Comparison of ENCODE assay signal across 1 cellular context in the genomic region with DNA sequence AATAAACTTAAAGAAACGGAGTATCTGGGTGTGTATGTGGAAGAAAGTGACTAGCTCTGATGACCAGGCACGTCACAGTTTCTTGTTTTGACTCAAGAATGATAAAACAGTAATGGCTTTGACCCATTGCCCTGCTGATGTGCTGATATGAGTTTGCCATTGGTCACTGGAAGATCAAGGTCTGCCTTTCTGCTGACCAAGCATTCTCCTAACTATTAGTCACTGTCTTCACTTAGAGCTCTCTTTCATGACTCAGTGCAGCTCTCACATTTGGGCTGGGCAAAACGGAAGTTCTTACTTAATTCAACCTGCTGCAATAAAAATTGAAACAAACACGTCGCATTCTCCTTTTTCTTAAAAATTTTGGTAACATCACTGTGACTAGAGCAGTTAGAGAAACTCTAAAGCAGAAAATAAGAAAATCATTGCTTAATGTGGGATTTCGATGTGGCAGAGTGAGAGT.
TF ChIP-seq lines count a peak whose summit lies in the region.

No MANE protein-coding gene starts in this region.

TF ChIP-seq in K562, 482 proteins besides CTCF, POLR2A, EP300 and RAD21 (continued from another document and continues in another):
- TF ChIP-seq, protein P1, sequence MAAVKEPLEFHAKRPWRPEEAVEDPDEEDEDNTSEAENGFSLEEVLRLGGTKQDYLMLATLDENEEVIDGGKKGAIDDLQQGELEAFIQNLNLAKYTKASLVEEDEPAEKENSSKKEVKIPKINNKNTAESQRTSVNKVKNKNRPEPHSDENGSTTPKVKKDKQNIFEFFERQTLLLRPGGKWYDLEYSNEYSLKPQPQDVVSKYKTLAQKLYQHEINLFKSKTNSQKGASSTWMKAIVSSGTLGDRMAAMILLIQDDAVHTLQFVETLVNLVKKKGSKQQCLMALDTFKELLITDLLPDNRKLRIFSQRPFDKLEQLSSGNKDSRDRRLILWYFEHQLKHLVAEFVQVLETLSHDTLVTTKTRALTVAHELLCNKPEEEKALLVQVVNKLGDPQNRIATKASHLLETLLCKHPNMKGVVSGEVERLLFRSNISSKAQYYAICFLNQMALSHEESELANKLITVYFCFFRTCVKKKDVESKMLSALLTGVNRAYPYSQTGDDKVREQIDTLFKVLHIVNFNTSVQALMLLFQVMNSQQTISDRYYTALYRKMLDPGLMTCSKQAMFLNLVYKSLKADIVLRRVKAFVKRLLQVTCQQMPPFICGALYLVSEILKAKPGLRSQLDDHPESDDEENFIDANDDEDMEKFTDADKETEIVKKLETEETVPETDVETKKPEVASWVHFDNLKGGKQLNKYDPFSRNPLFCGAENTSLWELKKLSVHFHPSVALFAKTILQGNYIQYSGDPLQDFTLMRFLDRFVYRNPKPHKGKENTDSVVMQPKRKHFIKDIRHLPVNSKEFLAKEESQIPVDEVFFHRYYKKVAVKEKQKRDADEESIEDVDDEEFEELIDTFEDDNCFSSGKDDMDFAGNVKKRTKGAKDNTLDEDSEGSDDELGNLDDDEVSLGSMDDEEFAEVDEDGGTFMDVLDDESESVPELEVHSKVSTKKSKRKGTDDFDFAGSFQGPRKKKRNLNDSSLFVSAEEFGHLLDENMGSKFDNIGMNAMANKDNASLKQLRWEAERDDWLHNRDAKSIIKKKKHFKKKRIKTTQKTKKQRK (IDR thresholded peaks at IDR 0.05; ENCODE audit: borderline replicate concordance, low read depth, low read length), result no peak
- TF ChIP-seq KAT8 (IDR thresholded peaks at IDR 0.05; ENCODE audit: low read depth) (no peak), PRDM10 (IDR thresholded peaks at IDR 0.05; ENCODE audit: partially characterized antibody) (no peak), SMARCA4 (IDR thresholded peaks at IDR 0.05) (peak; percentile 79), MTA3 (IDR thresholded peaks at IDR 0.05; ENCODE audit: borderline replicate concordance) (peak; percentile 30; the same call in 1 of the 2 replicates), CHD4 (IDR thresholded peaks at IDR 0.05; ENCODE audit: insufficient read depth, insufficient replicate concordance, low read depth, low read length, poor library complexity, severe bottlenecking) (no peak), TARDBP (IDR thresholded peaks at IDR 0.05) (no peak), ZBTB12 (CRISPR knock-in tag; IDR thresholded peaks at IDR 0.05) (peak; percentile 47; the same call in 1 of the 2 replicates), NONO (IDR thresholded peaks at IDR 0.05; ENCODE audit: low read depth in 2 of 2, low read length in 1 of 2) (no peak), XRCC5 (IDR thresholded peaks at IDR 0.05; ENCODE audit: low read depth, low read length) (no peak), ZBTB40 (IDR thresholded peaks at IDR 0.05) (no peak), ZBTB40 (CRISPR knock-in tag; IDR thresholded peaks at IDR 0.05) (no peak), SRSF9 (IDR thresholded peaks at IDR 0.05; ENCODE audit: borderline replicate concordance, low read depth, low read length) (no peak), NCOR1 (IDR thresholded peaks at IDR 0.05) (peak; percentile 74), FOXJ2 (tag; IDR thresholded peaks at IDR 0.05) (no peak; the same call in 1 of the 2 replicates), HES1 (IDR thresholded peaks at IDR 0.05; ENCODE audit: low read depth) (no peak; the same call in 1 of the 2 replicates), FOS (IDR thresholded peaks at IDR 0.05; ENCODE audit: extremely low read depth, insufficient read length) (peak; percentile 50), NR2C2 (CRISPR knock-in tag; IDR thresholded peaks at IDR 0.05) (no peak), NR2C2 (tag; IDR thresholded peaks at IDR 0.05) (peak; percentile 77), CCNT2 (IDR thresholded peaks at IDR 0.05; ENCODE audit: borderline replicate concordance, extremely low read depth, insufficient read length, low read depth, low read length) (peak; percentile 57), BRCA1 (IDR thresholded peaks at IDR 0.05) (no peak), BRCA1 (CRISPR knock-in tag; IDR thresholded peaks at IDR 0.05) (no peak), ELK1 (CRISPR knock-in tag; IDR thresholded peaks at IDR 0.05) (no peak), ZNF124 (CRISPR knock-in tag; IDR thresholded peaks at IDR 0.05) (no peak), ZNF586 (CRISPR knock-in tag; conservative IDR thresholded peaks at IDR 0.05) (no peak)
- TF ChIP-seq, protein P2, sequence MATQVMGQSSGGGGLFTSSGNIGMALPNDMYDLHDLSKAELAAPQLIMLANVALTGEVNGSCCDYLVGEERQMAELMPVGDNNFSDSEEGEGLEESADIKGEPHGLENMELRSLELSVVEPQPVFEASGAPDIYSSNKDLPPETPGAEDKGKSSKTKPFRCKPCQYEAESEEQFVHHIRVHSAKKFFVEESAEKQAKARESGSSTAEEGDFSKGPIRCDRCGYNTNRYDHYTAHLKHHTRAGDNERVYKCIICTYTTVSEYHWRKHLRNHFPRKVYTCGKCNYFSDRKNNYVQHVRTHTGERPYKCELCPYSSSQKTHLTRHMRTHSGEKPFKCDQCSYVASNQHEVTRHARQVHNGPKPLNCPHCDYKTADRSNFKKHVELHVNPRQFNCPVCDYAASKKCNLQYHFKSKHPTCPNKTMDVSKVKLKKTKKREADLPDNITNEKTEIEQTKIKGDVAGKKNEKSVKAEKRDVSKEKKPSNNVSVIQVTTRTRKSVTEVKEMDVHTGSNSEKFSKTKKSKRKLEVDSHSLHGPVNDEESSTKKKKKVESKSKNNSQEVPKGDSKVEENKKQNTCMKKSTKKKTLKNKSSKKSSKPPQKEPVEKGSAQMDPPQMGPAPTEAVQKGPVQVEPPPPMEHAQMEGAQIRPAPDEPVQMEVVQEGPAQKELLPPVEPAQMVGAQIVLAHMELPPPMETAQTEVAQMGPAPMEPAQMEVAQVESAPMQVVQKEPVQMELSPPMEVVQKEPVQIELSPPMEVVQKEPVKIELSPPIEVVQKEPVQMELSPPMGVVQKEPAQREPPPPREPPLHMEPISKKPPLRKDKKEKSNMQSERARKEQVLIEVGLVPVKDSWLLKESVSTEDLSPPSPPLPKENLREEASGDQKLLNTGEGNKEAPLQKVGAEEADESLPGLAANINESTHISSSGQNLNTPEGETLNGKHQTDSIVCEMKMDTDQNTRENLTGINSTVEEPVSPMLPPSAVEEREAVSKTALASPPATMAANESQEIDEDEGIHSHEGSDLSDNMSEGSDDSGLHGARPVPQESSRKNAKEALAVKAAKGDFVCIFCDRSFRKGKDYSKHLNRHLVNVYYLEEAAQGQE (CRISPR knock-in tag; IDR thresholded peaks at IDR 0.05; ENCODE audit: low read depth), result no peak
- TF ChIP-seq, protein P3, sequence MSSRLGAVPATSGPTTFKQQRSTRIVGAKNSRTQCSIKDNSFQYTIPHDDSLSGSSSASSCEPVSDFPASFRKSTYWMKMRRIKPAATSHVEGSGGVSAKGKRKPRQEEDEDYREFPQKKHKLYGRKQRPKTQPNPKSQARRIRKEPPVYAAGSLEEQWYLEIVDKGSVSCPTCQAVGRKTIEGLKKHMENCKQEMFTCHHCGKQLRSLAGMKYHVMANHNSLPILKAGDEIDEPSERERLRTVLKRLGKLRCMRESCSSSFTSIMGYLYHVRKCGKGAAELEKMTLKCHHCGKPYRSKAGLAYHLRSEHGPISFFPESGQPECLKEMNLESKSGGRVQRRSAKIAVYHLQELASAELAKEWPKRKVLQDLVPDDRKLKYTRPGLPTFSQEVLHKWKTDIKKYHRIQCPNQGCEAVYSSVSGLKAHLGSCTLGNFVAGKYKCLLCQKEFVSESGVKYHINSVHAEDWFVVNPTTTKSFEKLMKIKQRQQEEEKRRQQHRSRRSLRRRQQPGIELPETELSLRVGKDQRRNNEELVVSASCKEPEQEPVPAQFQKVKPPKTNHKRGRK (tag; IDR thresholded peaks at IDR 0.05), result no peak
